Comparison of ENCODE assay signal across 23 cellular contexts in genomic region chr14:94644102-94644535, GRCh38. TPM values are rescaled to one million over a fixed set of nuclear protein-coding genes. Genes with fewer than 3 reads are reported as not detected.
"Had no signal": no experiment of that assay in that cellular context is flagged by ENCODE, and none has a peak within 500 bp of the region (broad histone marks: within the 10 kb centered on the region; RNA-seq: fewer than 3 reads in every experiment).

No MANE protein-coding gene starts in this region.

- H3K36me3 ChIP-seq: adrenal gland, MG63, Peyer's patch, SJSA1 had no signal

- H3K27me3 ChIP-seq: adrenal gland, MG63, Peyer's patch, SJSA1 had no signal

- ATAC-seq: SK-N-SH treated with all-trans-retinoic acid at 6 μM for 48 hours had no signal

- H3K4me1 Mint-ChIP-seq: activated CD4-positive, alpha-beta memory T cell treated with anti-CD3 and anti-CD28 coated beads, Interleukin-2, amount 10 ng/mL, durations not matched to agents 7 days and 5 days; activated naive CD8-positive, alpha-beta T cell treated with anti-CD3 and anti-CD28 coated beads, Interleukin-2, amount 10 ng/mL, durations not matched to agents 7 days and 5 days had no signal

- H3K27ac ChIP-seq: adrenal gland, Peyer's patch, RWPE1, SJSA1 had no signal

- H3K4me3 ChIP-seq: adrenal gland, MG63, Peyer's patch, SJSA1 had no signal

- H3K27me3 Mint-ChIP-seq: activated CD4-positive, alpha-beta memory T cell treated with anti-CD3 and anti-CD28 coated beads, Interleukin-2, amount 10 ng/mL, durations not matched to agents 7 days and 5 days; activated naive CD8-positive, alpha-beta T cell treated with anti-CD3 and anti-CD28 coated beads, Interleukin-2, amount 10 ng/mL, durations not matched to agents 7 days and 5 days had no signal

- H3K4me3 Mint-ChIP-seq: activated CD4-positive, alpha-beta memory T cell treated with anti-CD3 and anti-CD28 coated beads, Interleukin-2, amount 10 ng/mL, durations not matched to agents 7 days and 5 days; activated naive CD8-positive, alpha-beta T cell treated with anti-CD3 and anti-CD28 coated beads, Interleukin-2, amount 10 ng/mL, durations not matched to agents 7 days and 5 days; T-helper 1 cell treated with Interleukin-12 subunit alpha and Interleukin-12 subunit beta and Interleukin-4 antibody, amounts not matched to agents 30 μg/mL and 1 μg/mL, for 36 hours had no signal

- H3K9me3 Mint-ChIP-seq: T-helper 1 cell treated with Interleukin-12 subunit alpha and Interleukin-12 subunit beta and Interleukin-4 antibody, amounts not matched to agents 30 μg/mL and 1 μg/mL, for 36 hours had no signal

- H3K36me3 Mint-ChIP-seq: activated naive CD8-positive, alpha-beta T cell treated with anti-CD3 and anti-CD28 coated beads, Interleukin-2, amount 10 ng/mL, durations not matched to agents 7 days and 5 days had no signal

- H3K4me1 ChIP-seq: Peyer's patch, SJSA1 had no signal

- H3K9me3 ChIP-seq: MG63 had no signal

- H3K27ac Mint-ChIP-seq: activated CD4-positive, alpha-beta memory T cell treated with anti-CD3 and anti-CD28 coated beads, Interleukin-2, amount 10 ng/mL, durations not matched to agents 7 days and 5 days; activated naive CD8-positive, alpha-beta T cell treated with anti-CD3 and anti-CD28 coated beads, Interleukin-2, amount 10 ng/mL, durations not matched to agents 7 days and 5 days; T-helper 1 cell treated with Interleukin-12 subunit alpha and Interleukin-12 subunit beta and Interleukin-4 antibody, amounts not matched to agents 30 μg/mL and 1 μg/mL, for 36 hours had no signal

- DNase-seq: activated CD4-positive, alpha-beta memory T cell treated with anti-CD3 and anti-CD28 coated beads, Interleukin-2, amount 10 ng/mL, durations not matched to agents 7 days and 5 days; activated CD4-positive, alpha-beta T cell treated with anti-CD3 and anti-CD28 coated beads for 1 hour; activated CD4-positive, alpha-beta T cell treated with anti-CD3 and anti-CD28 coated beads, Interleukin-2, amount 50 U/mL, for 1 hour; activated CD8-positive, alpha-beta memory T cell treated with anti-CD3 and anti-CD28 coated beads, Interleukin-2, amount 50 U/mL, for 48 hours; activated naive CD4-positive, alpha-beta T cell treated with anti-CD3 and anti-CD28 coated beads, Interleukin-2, amount 50 U/mL, for 16 hours; activated naive CD8-positive, alpha-beta T cell treated with anti-CD3 and anti-CD28 coated beads, Interleukin-2, amount 10 ng/mL, durations not matched to agents 7 days and 5 days; activated T-cell treated with anti-CD3 and anti-CD28 coated beads, Interleukin-2, amount 50 U/mL, for 1 hour; anterior cingulate cortex; MG63; MV-4-11; NCI-H1092 treated with DMSO at 0.1 percent for 48 hours; NCI-H1417 treated with DMSO at 0.1 percent for 48 hours; NCI-H1694 treated with DMSO at 0.1 percent for 48 hours; NCI-H2029 treated with DMSO at 0.1 percent for 48 hours; NCI-H524; Peyer's patch; SHP77; SW 1271 had no signal

RNA-seq across cellular contexts. Expression of gene SERPINA3, which starts 31.9 kb away (rescaled TPM):
- total RNA-seq: activated CD4-positive, alpha-beta memory T cell treated with anti-CD3 and anti-CD28 coated beads, Interleukin-2, amount 10 ng/mL, durations not matched to agents 7 days and 5 days; activated naive CD8-positive, alpha-beta T cell treated with anti-CD3 and anti-CD28 coated beads, Interleukin-2, amount 10 ng/mL, durations not matched to agents 7 days and 5 days had no signal
